ENCODE assay signal across 1 cellular context in genomic region chr10:72272689-72273409, GRCh38.
TF ChIP-seq lines count a peak whose summit lies in the region.

No MANE protein-coding gene starts in this region.

TF ChIP-seq in HepG2, 621 proteins besides CTCF, POLR2A, EP300 and RAD21 (continued from another document and continues in another):
- TF ChIP-seq ZBTB4 (CRISPR knock-in tag; IDR thresholded peaks at IDR 0.05; ENCODE audit: borderline replicate concordance) (no peak), ZBTB20 (CRISPR knock-in tag; IDR thresholded peaks at IDR 0.05; ENCODE audit: borderline replicate concordance, low read depth) (peak; percentile 63), ZNF580 (CRISPR knock-in tag; IDR thresholded peaks at IDR 0.05; ENCODE audit: borderline replicate concordance, low read depth) (peak; percentile 81; the same call in 1 of the 2 replicates), HNF4G (IDR thresholded peaks at IDR 0.05; ENCODE audit: borderline replicate concordance, low read depth, low read length) (peak; percentile 65), HNF4G (CRISPR knock-in tag; IDR thresholded peaks at IDR 0.05; ENCODE audit: borderline replicate concordance, low read depth) (no peak), TRIM24 (CRISPR knock-in tag; IDR thresholded peaks at IDR 0.05) (no peak), ZNF776 (CRISPR knock-in tag; IDR thresholded peaks at IDR 0.05) (peak; percentile 54; the same call in 1 of the 2 replicates), SMC3 (IDR thresholded peaks at IDR 0.05; ENCODE audit: low read length) (peak; percentile 37; the same call in 1 of the 2 replicates), EZH2 (conservative IDR thresholded peaks at IDR 0.05; ENCODE audit: low read depth, low read length) (no peak), HBP1 (CRISPR knock-in tag; IDR thresholded peaks at IDR 0.05; ENCODE audit: low read depth) (peak; percentile 79; the same call in 1 of the 2 replicates), ZNF10 (CRISPR knock-in tag; IDR thresholded peaks at IDR 0.05; ENCODE audit: borderline replicate concordance, low read depth) (no peak), RAD51 (IDR thresholded peaks at IDR 0.05; ENCODE audit: borderline replicate concordance) (no peak), LBX2 (CRISPR knock-in tag; IDR thresholded peaks at IDR 0.05; ENCODE audit: borderline replicate concordance) (no peak), ATF7-NPFF (CRISPR knock-in tag; IDR thresholded peaks at IDR 0.05; ENCODE audit: low read depth) (peak; percentile 43; the same call in 1 of the 2 replicates), ZNF598 (CRISPR knock-in tag; IDR thresholded peaks at IDR 0.05; ENCODE audit: borderline replicate concordance) (peak; percentile 61; the same call in 1 of the 2 replicates), SOX6 (IDR thresholded peaks at IDR 0.05) (no peak), SOX6 (CRISPR knock-in tag; IDR thresholded peaks at IDR 0.05) (peak; percentile 92), TBX3 (IDR thresholded peaks at IDR 0.05; ENCODE audit: borderline replicate concordance) (peak; percentile 42; the same call in 1 of the 2 replicates), THAP11 (CRISPR knock-in tag; IDR thresholded peaks at IDR 0.05) (peak; percentile 91), ASH2L (IDR thresholded peaks at IDR 0.05; ENCODE audit: insufficient read length, low read depth, low read length) (peak; percentile 23), ZNF784 (CRISPR knock-in tag; IDR thresholded peaks at IDR 0.05; ENCODE audit: borderline replicate concordance) (no peak), NR2C2 (CRISPR knock-in tag; IDR thresholded peaks at IDR 0.05; ENCODE audit: borderline replicate concordance) (peak; percentile 88), BATF2 (CRISPR knock-in tag; IDR thresholded peaks at IDR 0.05) (no peak), ZSCAN29 (CRISPR knock-in tag; conservative IDR thresholded peaks at IDR 0.05) (peak; percentile 90), PAX8 (CRISPR knock-in tag; IDR thresholded peaks at IDR 0.05; ENCODE audit: borderline replicate concordance) (0 out of 2 replicates have a peak, but pooled peaks have one; percentile 15), ZBTB25 (CRISPR knock-in tag; IDR thresholded peaks at IDR 0.05) (peak; percentile 90), ZNF761 (CRISPR knock-in tag; conservative IDR thresholded peaks at IDR 0.05) (0 out of 2 replicates have a peak, but pooled peaks have one; percentile 71), POLR2AphosphoS5 (IDR thresholded peaks at IDR 0.05; ENCODE audit: low read depth, low read length) (peak; percentile 69), NPAS2 (CRISPR knock-in tag; IDR thresholded peaks at IDR 0.05; ENCODE audit: borderline replicate concordance) (no peak), ATF1 (CRISPR knock-in tag; IDR thresholded peaks at IDR 0.05) (no peak), MXD4 (CRISPR knock-in tag; IDR thresholded peaks at IDR 0.05) (peak; percentile 50; the same call in 1 of the 2 replicates), MBNL3 (CRISPR knock-in tag; conservative IDR thresholded peaks at IDR 0.05) (no peak), ZNF746 (CRISPR knock-in tag; IDR thresholded peaks at IDR 0.05) (peak; percentile 93; the same call in 1 of the 2 replicates), FOXO1 (CRISPR knock-in tag; IDR thresholded peaks at IDR 0.05) (peak; percentile 51; the same call in 1 of the 2 replicates), TAF1 (CRISPR knock-in tag; IDR thresholded peaks at IDR 0.05) (peak; percentile 74), KDM5A (IDR thresholded peaks at IDR 0.05; ENCODE audit: borderline replicate concordance, low read length) (no peak; the same call in 1 of the 2 replicates), ZNF138 (CRISPR knock-in tag; IDR thresholded peaks at IDR 0.05; ENCODE audit: low read depth) (no peak), ZKSCAN1 (IDR thresholded peaks at IDR 0.05; ENCODE audit: low read length) (no peak), JUN (CRISPR knock-in tag; IDR thresholded peaks at IDR 0.05) (peak; percentile 50; the same call in 1 of the 2 replicates), ZSCAN22 (CRISPR knock-in tag; IDR thresholded peaks at IDR 0.05) (no peak; the same call in 1 of the 2 replicates), MEF2D (CRISPR knock-in tag; IDR thresholded peaks at IDR 0.05) (peak; percentile 31; the same call in 1 of the 2 replicates), KDM4B (CRISPR knock-in tag; IDR thresholded peaks at IDR 0.05) (peak; percentile 80), ARNTL (CRISPR knock-in tag; IDR thresholded peaks at IDR 0.05) (no peak), ZBTB38 (CRISPR knock-in tag; IDR thresholded peaks at IDR 0.05) (peak; percentile 37; the same call in 1 of the 2 replicates)
- TF ChIP-seq, protein P1, sequence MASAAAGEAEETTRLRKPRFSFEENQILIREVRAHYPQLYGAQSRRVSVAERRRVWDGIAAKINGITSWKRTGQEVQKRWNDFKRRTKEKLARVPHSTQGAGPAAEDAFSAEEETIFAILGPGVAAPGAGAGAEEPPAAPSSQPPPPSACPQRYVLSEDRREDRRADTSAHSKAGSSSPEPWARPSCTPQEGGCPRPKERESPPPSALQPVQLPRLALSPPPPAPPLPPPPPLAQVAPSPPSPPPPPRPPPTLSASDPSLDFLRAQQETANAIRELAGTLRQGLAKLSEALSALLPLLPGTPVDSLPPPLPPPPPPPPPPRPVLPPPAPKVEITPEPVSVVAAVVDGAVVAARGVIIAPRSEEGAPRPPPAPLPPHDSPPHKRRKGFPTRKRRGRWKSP (CRISPR knock-in tag; IDR thresholded peaks at IDR 0.05), result peak; percentile 95
- TF ChIP-seq, protein P2, sequence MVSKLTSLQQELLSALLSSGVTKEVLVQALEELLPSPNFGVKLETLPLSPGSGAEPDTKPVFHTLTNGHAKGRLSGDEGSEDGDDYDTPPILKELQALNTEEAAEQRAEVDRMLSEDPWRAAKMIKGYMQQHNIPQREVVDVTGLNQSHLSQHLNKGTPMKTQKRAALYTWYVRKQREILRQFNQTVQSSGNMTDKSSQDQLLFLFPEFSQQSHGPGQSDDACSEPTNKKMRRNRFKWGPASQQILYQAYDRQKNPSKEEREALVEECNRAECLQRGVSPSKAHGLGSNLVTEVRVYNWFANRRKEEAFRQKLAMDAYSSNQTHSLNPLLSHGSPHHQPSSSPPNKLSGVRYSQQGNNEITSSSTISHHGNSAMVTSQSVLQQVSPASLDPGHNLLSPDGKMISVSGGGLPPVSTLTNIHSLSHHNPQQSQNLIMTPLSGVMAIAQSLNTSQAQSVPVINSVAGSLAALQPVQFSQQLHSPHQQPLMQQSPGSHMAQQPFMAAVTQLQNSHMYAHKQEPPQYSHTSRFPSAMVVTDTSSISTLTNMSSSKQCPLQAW (CRISPR knock-in tag; IDR thresholded peaks at IDR 0.05), result peak; percentile 22; the same call in 1 of the 2 replicates
- TF ChIP-seq, protein P3, sequence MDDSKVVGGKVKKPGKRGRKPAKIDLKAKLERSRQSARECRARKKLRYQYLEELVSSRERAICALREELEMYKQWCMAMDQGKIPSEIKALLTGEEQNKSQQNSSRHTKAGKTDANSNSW (CRISPR knock-in tag; IDR thresholded peaks at IDR 0.05; ENCODE audit: borderline replicate concordance), result peak; percentile 76; the same call in 1 of the 2 replicates
- TF ChIP-seq, protein P4, sequence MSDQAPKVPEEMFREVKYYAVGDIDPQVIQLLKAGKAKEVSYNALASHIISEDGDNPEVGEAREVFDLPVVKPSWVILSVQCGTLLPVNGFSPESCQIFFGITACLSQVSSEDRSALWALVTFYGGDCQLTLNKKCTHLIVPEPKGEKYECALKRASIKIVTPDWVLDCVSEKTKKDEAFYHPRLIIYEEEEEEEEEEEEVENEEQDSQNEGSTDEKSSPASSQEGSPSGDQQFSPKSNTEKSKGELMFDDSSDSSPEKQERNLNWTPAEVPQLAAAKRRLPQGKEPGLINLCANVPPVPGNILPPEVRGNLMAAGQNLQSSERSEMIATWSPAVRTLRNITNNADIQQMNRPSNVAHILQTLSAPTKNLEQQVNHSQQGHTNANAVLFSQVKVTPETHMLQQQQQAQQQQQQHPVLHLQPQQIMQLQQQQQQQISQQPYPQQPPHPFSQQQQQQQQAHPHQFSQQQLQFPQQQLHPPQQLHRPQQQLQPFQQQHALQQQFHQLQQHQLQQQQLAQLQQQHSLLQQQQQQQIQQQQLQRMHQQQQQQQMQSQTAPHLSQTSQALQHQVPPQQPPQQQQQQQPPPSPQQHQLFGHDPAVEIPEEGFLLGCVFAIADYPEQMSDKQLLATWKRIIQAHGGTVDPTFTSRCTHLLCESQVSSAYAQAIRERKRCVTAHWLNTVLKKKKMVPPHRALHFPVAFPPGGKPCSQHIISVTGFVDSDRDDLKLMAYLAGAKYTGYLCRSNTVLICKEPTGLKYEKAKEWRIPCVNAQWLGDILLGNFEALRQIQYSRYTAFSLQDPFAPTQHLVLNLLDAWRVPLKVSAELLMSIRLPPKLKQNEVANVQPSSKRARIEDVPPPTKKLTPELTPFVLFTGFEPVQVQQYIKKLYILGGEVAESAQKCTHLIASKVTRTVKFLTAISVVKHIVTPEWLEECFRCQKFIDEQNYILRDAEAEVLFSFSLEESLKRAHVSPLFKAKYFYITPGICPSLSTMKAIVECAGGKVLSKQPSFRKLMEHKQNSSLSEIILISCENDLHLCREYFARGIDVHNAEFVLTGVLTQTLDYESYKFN (CRISPR knock-in tag; conservative IDR thresholded peaks at IDR 0.05), result no peak; the same call in 1 of the 2 replicates
